In the genomic region with DNA sequence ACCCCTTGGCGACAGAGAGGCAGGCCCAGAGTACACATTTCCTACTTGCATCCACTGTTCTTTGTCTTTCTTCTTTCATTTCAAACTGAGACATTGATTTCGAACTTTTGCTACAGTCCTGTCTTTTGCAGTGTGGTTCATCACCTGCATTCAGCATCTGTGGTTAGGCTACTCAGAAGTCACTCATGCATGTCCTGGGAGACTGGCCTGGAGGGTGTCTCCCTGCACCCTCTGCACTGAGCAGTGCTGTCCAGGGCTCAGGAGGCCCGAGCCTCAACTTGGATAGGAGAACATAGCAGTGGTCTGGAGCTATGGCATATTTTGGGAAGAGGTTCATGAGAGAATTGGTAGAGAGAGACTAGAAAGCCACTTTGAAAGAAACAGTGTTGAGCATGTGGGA, we compare ENCODE assay signal across 23 cellular contexts.
DNase-seq lines count a peak whose midpoint lies in the region; ATAC-seq and TF ChIP-seq lines count a peak whose summit lies in the region.
"Had no signal": no experiment of that assay in that cellular context is flagged by ENCODE, and none has a peak within 500 bp of the region (broad histone marks: within the 10 kb centered on the region; RNA-seq: fewer than 3 reads in every experiment).

No MANE protein-coding gene starts in this region.

- no peak overlapping the region for H3K4me3 ChIP-seq in mesenchymal stem cell (ENCODE audit: insufficient read depth in 1 of 2, low read depth in 1 of 2, low read length in 2 of 2)
- H3K4me3 ChIP-seq: gastrocnemius medialis, GM12878, GM23248, right atrium auricular region had no signal

- H2AK5ac ChIP-seq in H9 (ENCODE audit: insufficient read length, low read length) (no peak overlapping the region), mesenchymal stem cell (ENCODE audit: low read length, severe bottlenecking) (no peak overlapping the region)

- H3K27ac ChIP-seq in H9 (ENCODE audit: insufficient read length, low read depth, low read length) (no peak overlapping the region), mesenchymal stem cell (ENCODE audit: low read length, poor library complexity, severe bottlenecking) (no peak overlapping the region)
- H3K27ac ChIP-seq: gastrocnemius medialis, GM23248, right atrium auricular region had no signal

- 0 out of 2 replicates have a peak overlapping the region, but pooled peaks have one; percentile 20 for H3K14ac ChIP-seq in H9 (ENCODE audit: insufficient read depth, low read length)
- no peak overlapping the region for H3K14ac ChIP-seq in mesenchymal stem cell (ENCODE audit: low read length in 2 of 2)

- H3K36me3 ChIP-seq in mesenchymal stem cell (ENCODE audit: control insufficient read depth in 1 of 2, insufficient read depth in 2 of 2, low read depth in 1 of 2, low read length in 2 of 2): no peaks in the 10 kb centered on the region
- H3K36me3 ChIP-seq: gastrocnemius medialis, right atrium auricular region had no signal

- H2BK15ac ChIP-seq in H9 (ENCODE audit: low read depth, low read length) (no peak overlapping the region), mesenchymal stem cell (ENCODE audit: low read depth, poor library complexity, severe bottlenecking) (no peak overlapping the region)

- no peaks in the 10 kb centered on the region; the same call in 1 of the 2 replicates for H3K27me3 Mint-ChIP-seq in H9 (ENCODE audit: low read depth)

- H3K4ac ChIP-seq in H9 (ENCODE audit: low read depth, low read length) (no peak overlapping the region), mesenchymal stem cell (ENCODE audit: low read depth in 1 of 2, low read length in 2 of 2) (no peak overlapping the region)

- H4K5ac ChIP-seq in H9 (ENCODE audit: insufficient read length, low read depth, low read length): no peak overlapping the region

- H3K4me2 ChIP-seq in H9 (ENCODE audit: insufficient read depth, insufficient read length, low read length) (no peak overlapping the region), mesenchymal stem cell (ENCODE audit: low read length, poor library complexity, severe bottlenecking) (no peak overlapping the region)

- H3K27me3 ChIP-seq in H9 (ENCODE audit: insufficient read depth, low read length): no peaks in the 10 kb centered on the region; the same call in 1 of the 2 replicates
- no peaks in the 10 kb centered on the region for H3K27me3 ChIP-seq in mesenchymal stem cell (ENCODE audit: control insufficient read depth in 1 of 2, insufficient read depth in 1 of 2, low read length in 2 of 2)
- H3K27me3 ChIP-seq: gastrocnemius medialis, right atrium auricular region had no signal

- TF ChIP-seq CTCF in H9 (conservative IDR thresholded peaks at IDR 0.05): no peak

- H3K9ac ChIP-seq in H9 (ENCODE audit: extremely low read depth, insufficient read length, low read length): no peak overlapping the region
- H3K9ac ChIP-seq in mesenchymal stem cell (ENCODE audit: low read length): peak overlapping the region; percentile 50
- H3K9ac ChIP-seq: GM23248 had no signal

- H3K4me3 Mint-ChIP-seq in H9: no peak overlapping the region
- H3K4me3 Mint-ChIP-seq: activated T-cell treated with anti-CD3 and anti-CD28 coated beads, Interleukin-2, amount 50 U/mL, for 4 hours had no signal

- H3K4me1 ChIP-seq in H9 (ENCODE audit: insufficient read depth, low read length): no peaks in the 10 kb centered on the region
- H3K4me1 ChIP-seq in mesenchymal stem cell (ENCODE audit: control insufficient read depth, insufficient read depth, low read depth, low read length): peaks cover 4% of the 10 kb centered on the region
- H3K4me1 ChIP-seq: right atrium auricular region had no signal

- no peak for ATAC-seq in GM21529 (IDR thresholded peaks at IDR 0.05; ENCODE audit: unreplicated experiment)
- ATAC-seq: activated T-cell treated with anti-CD3 and anti-CD28 coated beads, Interleukin-2, amount 50 U/mL, for 4 hours; esophagus mucosa; gastrocnemius medialis; GM12878 had no signal

- DNase-seq in COLO668 (lab: John Stamatoyannopoulos, UW; ENCODE audit: unreplicated experiment) (peak; percentile 2), H9 (no peak), RPMI7951 (ENCODE audit: low read depth) (peak; percentile 15), mesenchymal stem cell (no peak), NCI-H69 (lab: John Stamatoyannopoulos, UW) (no peak), NCI-H345 (lab: John Stamatoyannopoulos, UW) (no peak), RKO (ENCODE audit: low spot score) (no peak)
- DNase-seq: activated CD8-positive, alpha-beta memory T cell treated with anti-CD3 and anti-CD28 coated beads for 24 hours; activated naive CD4-positive, alpha-beta T cell treated with anti-CD3 and anti-CD28 coated beads, Interleukin-2, amount 50 U/mL, for 16 hours; activated T-cell treated with anti-CD3 and anti-CD28 coated beads, Interleukin-2, amount 50 U/mL, for 4 hours; effector CD8-positive, alpha-beta T cell; gastrocnemius medialis; GM23248; KG1; NCI-H1092 treated with DMSO at 0.1 percent for 48 hours; NCI-H2029; NCI-H82; RPMI8226; SW 1271 had no signal

- no peaks in the 10 kb centered on the region for H3K23me2 ChIP-seq in H9 (ENCODE audit: insufficient read length, low read depth, low read length, poor library complexity, severe bottlenecking)

- H4K91ac ChIP-seq in H9 (ENCODE audit: insufficient read length, low read depth, low read length) (no peak overlapping the region), mesenchymal stem cell (ENCODE audit: low read length) (no peak overlapping the region)

- H2BK20ac ChIP-seq in H9 (ENCODE audit: low read depth, low read length, poor library complexity, severe bottlenecking): no peak overlapping the region

- H3K27ac Mint-ChIP-seq in H9: peak overlapping the region in 1 of 3 experiments; percentile 18; a peak in 1 of 7 replicates

- H3K23ac ChIP-seq in H9 (ENCODE audit: insufficient read length, low read depth, low read length) (no peak overlapping the region), mesenchymal stem cell (ENCODE audit: low read length in 2 of 2) (no peak overlapping the region)

- H4K20me1 ChIP-seq in H9 (ENCODE audit: control insufficient read depth, insufficient read depth, insufficient read length): no peaks in the 10 kb centered on the region

- H3K9me3 ChIP-seq in H9 (ENCODE audit: control insufficient read depth, low read depth, low read length) (no peaks in the 10 kb centered on the region), mesenchymal stem cell (ENCODE audit: control insufficient read depth, low read length) (no peaks in the 10 kb centered on the region)
- H3K9me3 ChIP-seq: gastrocnemius medialis, right atrium auricular region had no signal

- H3K9me3 Mint-ChIP-seq in H9: no peaks in the 10 kb centered on the region
- H3K9me3 Mint-ChIP-seq: activated T-cell treated with anti-CD3 and anti-CD28 coated beads, Interleukin-2, amount 50 U/mL, for 4 hours had no signal

- no peaks in the 10 kb centered on the region for H3K36me3 Mint-ChIP-seq in H9 (ENCODE audit: insufficient read depth in 1 of 3, low read depth in 3 of 3)

- H2BK12ac ChIP-seq in H9 (ENCODE audit: insufficient read length, low read depth, low read length) (no peak overlapping the region), mesenchymal stem cell (ENCODE audit: low read length in 2 of 2) (no peak overlapping the region)

- H4K8ac ChIP-seq in H9 (replicated peaks; ENCODE audit: insufficient read length, low read depth, low read length): no peak overlapping the region
- H4K8ac ChIP-seq in mesenchymal stem cell (ENCODE audit: low read length): no peak overlapping the region

- H2AFZ ChIP-seq in H9 (ENCODE audit: low read length) (no peak overlapping the region), mesenchymal stem cell (ENCODE audit: low read depth, low read length) (no peak overlapping the region)
- H2AFZ ChIP-seq: GM23248 had no signal

- no peak overlapping the region for H3K56ac ChIP-seq in H9 (ENCODE audit: insufficient read length, low read depth, low read length)

- WGBS in H9 (ENCODE audit: extremely low coverage, insufficient read length, low lambda C conversion rate): no CpG with 5 or more reads among the region's 3 CpGs
- WGBS in mesenchymal stem cell: 91% methylated on average over 3 of the region's 3 CpGs

- no peak overlapping the region for H2BK5ac ChIP-seq in H9 (ENCODE audit: insufficient read length, low read length)
- no peak overlapping the region for H2BK5ac ChIP-seq in mesenchymal stem cell (ENCODE audit: low read depth, low read length, poor library complexity, severe bottlenecking)

- no peak overlapping the region for H2BK120ac ChIP-seq in H9 (ENCODE audit: low read depth, low read length, poor library complexity, severe bottlenecking)
- H2BK120ac ChIP-seq in mesenchymal stem cell (ENCODE audit: low read depth, low read length): no peak overlapping the region

- no peak overlapping the region for H3T11ph ChIP-seq in H9 (ENCODE audit: low read length)

- H3K18ac ChIP-seq in H9 (ENCODE audit: insufficient read length, low read depth, low read length) (no peak overlapping the region), mesenchymal stem cell (ENCODE audit: low read depth in 1 of 2, low read length in 2 of 2) (no peak overlapping the region)

- H3K79me1 ChIP-seq in H9 (ENCODE audit: insufficient read depth, low read depth, low read length, poor library complexity, severe bottlenecking): no peaks in the 10 kb centered on the region
- no peaks in the 10 kb centered on the region for H3K79me1 ChIP-seq in mesenchymal stem cell (replicated peaks; ENCODE audit: low read length, poor library complexity, severe bottlenecking)

- peaks cover 7 to 8% of the 10 kb centered on the region in 2 experiments for H3K4me1 Mint-ChIP-seq in H9

- H3K79me2 ChIP-seq in H9 (ENCODE audit: insufficient read depth, low read length): no peaks in the 10 kb centered on the region

Comparison
In these comparisons a context has a peak if more than half of its experiments do, and no peak if none do; other contexts are left out.
1. DNase-seq: peak in COLO668 (single experiment) and RPMI7951 (single experiment); none in H9 (single experiment), mesenchymal stem cell (single experiment), NCI-H69 (single experiment), NCI-H345 (single experiment) and RKO (single experiment).